In genomic region chr2:120680136-120680761, GRCh38 we compare ENCODE assay signal across 8 cellular contexts. TPM values are rescaled to one million over a fixed set of nuclear protein-coding genes. Genes with fewer than 3 reads are reported as not detected.
A peak's percentile ranks its signal among the peaks of the same experiment; 100 is the strongest.
DNase-seq lines count a peak whose midpoint lies in the region; ATAC-seq and TF ChIP-seq lines count a peak whose summit lies in the region.

No MANE protein-coding gene starts in this region.

- H3K4me2 ChIP-seq in skeletal muscle satellite cell (ENCODE audit: low read length), result peak overlapping the region; percentile 15

- TF ChIP-seq CTCF in astrocyte of the cerebellum (IDR thresholded peaks at IDR 0.05; ENCODE audit: low read depth, low read length, missing control alignments), result peak; percentile 67

- no peaks in the 10 kb centered on the region for H3K9me3 ChIP-seq in skeletal muscle satellite cell (replicated peaks; ENCODE audit: low read length)

- no peak for ATAC-seq in HG03095 (IDR thresholded peaks at IDR 0.05; ENCODE audit: unreplicated experiment)

- no peak overlapping the region for H3K9ac ChIP-seq in skeletal muscle satellite cell (ENCODE audit: low read depth, low read length)

- no peak overlapping the region for H3K4me3 ChIP-seq in astrocyte of the cerebellum (ENCODE audit: low read depth, low read length)
- H3K4me3 ChIP-seq in skeletal muscle satellite cell (ENCODE audit: low read length), result no peak overlapping the region

- no peaks in the 10 kb centered on the region for H3K36me3 ChIP-seq in skeletal muscle satellite cell (ENCODE audit: insufficient read depth, low read length)

- DNase-seq in DMS153 (lab: John Stamatoyannopoulos, UW) (peak; percentile 66), HCEC 1CT (peak; percentile 68), NCI-H1694 (lab: John Stamatoyannopoulos, UW) (peak; percentile 84), T-helper 9 cell (peak; percentile 64), astrocyte of the cerebellum (ENCODE audit: low read depth) (peak; percentile 83), hypothalamus (lab: John Stamatoyannopoulos, UW) (peak in 50 of 51 donors; percentile 18 to 92 (median 63))

- in situ Hi-C loops in astrocyte of the cerebellum (cut with HindIII; ENCODE audit: low sequenced_read_pairs), result no loop called here

- H3K27me3 ChIP-seq in skeletal muscle satellite cell (ENCODE audit: control insufficient read depth, insufficient read depth, low read length), result peaks cover 12% of the 10 kb centered on the region

- peaks cover 17% of the 10 kb centered on the region for H3K4me1 ChIP-seq in skeletal muscle satellite cell (ENCODE audit: control insufficient read depth, insufficient read depth, low read length)

RNA-seq across cellular contexts. Expression of gene GLI2, which starts 55.4 kb away (rescaled TPM):
- total RNA-seq in skeletal muscle satellite cell (2012; rRNA removed), result 4.2 and 4.3 TPM in 2 replicates
